Comparison of ENCODE assay signal across 9 cellular contexts in genomic region chr10:10911471-10911921, GRCh38.
DNase-seq lines count a peak whose midpoint lies in the region; ATAC-seq lines count a peak whose summit lies in the region.
"Had no signal": no experiment of that assay in that cellular context is flagged by ENCODE, and none has a peak within 500 bp of the region (broad histone marks: within the 10 kb centered on the region; RNA-seq: fewer than 3 reads in every experiment).

No MANE protein-coding gene starts in this region.

- H3K27me3 Mint-ChIP-seq in activated CD8-positive, alpha-beta T cell treated with anti-CD3 and anti-CD28 coated beads, Interleukin-2, amount 10 ng/mL, durations not matched to agents 7 days and 5 days (ENCODE audit: low read depth): peaks cover 15% of the 10 kb centered on the region

- H3K4me1 Mint-ChIP-seq in activated CD8-positive, alpha-beta T cell treated with anti-CD3 and anti-CD28 coated beads, Interleukin-2, amount 10 ng/mL, durations not matched to agents 7 days and 5 days (ENCODE audit: low read depth): no peaks in the 10 kb centered on the region

- H3K9me3 Mint-ChIP-seq in activated CD8-positive, alpha-beta T cell treated with anti-CD3 and anti-CD28 coated beads, Interleukin-2, amount 10 ng/mL, durations not matched to agents 7 days and 5 days (ENCODE audit: insufficient read depth): no peaks in the 10 kb centered on the region
- H3K9me3 Mint-ChIP-seq: effector memory CD8-positive, alpha-beta T cell had no signal

- H3K9ac ChIP-seq in mucosa of rectum (ENCODE audit: low read depth in 1 of 2, low read length in 2 of 2): no peak overlapping the region

- H3K36me3 ChIP-seq in mucosa of rectum (ENCODE audit: control insufficient read depth in 2 of 2, insufficient read depth in 2 of 2, low read length in 2 of 2) (no peaks in the 10 kb centered on the region), urinary bladder (ENCODE audit: insufficient read depth) (no peaks in the 10 kb centered on the region)

- ATAC-seq in esophagus mucosa: peak; percentile 98
- no peak for ATAC-seq in activated CD8-positive, alpha-beta T cell treated with anti-CD3 and anti-CD28 coated beads, Interleukin-2, amount 10 ng/mL, durations not matched to agents 7 days and 5 days
- ATAC-seq: effector memory CD8-positive, alpha-beta T cell had no signal

- H3K9me3 ChIP-seq in mucosa of rectum (ENCODE audit: control insufficient read depth in 2 of 2, low read length in 2 of 2): no peaks in the 10 kb centered on the region

- H3K27me3 ChIP-seq in mucosa of rectum (ENCODE audit: control insufficient read depth in 2 of 2, insufficient read depth in 2 of 2, low read length in 2 of 2): no peaks in the 10 kb centered on the region

- WGBS in urinary bladder: 20% methylated on average over 17 of the region's 17 CpGs

- DNase-seq in NOMO-1 (lab: John Stamatoyannopoulos, UW; ENCODE audit: unreplicated experiment in 2 of 2) (peak; percentile 65 to 89), NCI-H526 (lab: John Stamatoyannopoulos, UW) (no peak), NCI-H446 (lab: John Stamatoyannopoulos, UW) (no peak)
- DNase-seq in activated CD8-positive, alpha-beta T cell treated with anti-CD3 and anti-CD28 coated beads, Interleukin-2, amount 10 ng/mL, durations not matched to agents 7 days and 5 days: no peak
- DNase-seq: effector memory CD8-positive, alpha-beta T cell; OCI-M1 had no signal

- POLR2A ChIA-PET in activated CD8-positive, alpha-beta T cell treated with anti-CD3 and anti-CD28 coated beads, Interleukin-2, amount 10 ng/mL, durations not matched to agents 7 days and 5 days (lab: Charles Lee): no interaction called here

- no peaks in the 10 kb centered on the region for H3K36me3 Mint-ChIP-seq in activated CD8-positive, alpha-beta T cell treated with anti-CD3 and anti-CD28 coated beads, Interleukin-2, amount 10 ng/mL, durations not matched to agents 7 days and 5 days (ENCODE audit: low read depth)

- H3K27ac Mint-ChIP-seq in activated CD8-positive, alpha-beta T cell treated with anti-CD3 and anti-CD28 coated beads, Interleukin-2, amount 10 ng/mL, durations not matched to agents 7 days and 5 days: no peak overlapping the region
- H3K27ac Mint-ChIP-seq: effector memory CD8-positive, alpha-beta T cell had no signal

- H3K4me1 ChIP-seq in mucosa of rectum (ENCODE audit: control insufficient read depth in 2 of 2, insufficient read depth in 2 of 2, low read length in 2 of 2): peaks cover 0 to 2% of the 10 kb centered on the region in 2 donors
- no peaks in the 10 kb centered on the region for H3K4me1 ChIP-seq in urinary bladder (ENCODE audit: insufficient read depth)

- H3K4me3 ChIP-seq in mucosa of rectum (ENCODE audit: low read length in 2 of 2) (no peak overlapping the region), urinary bladder (ENCODE audit: low read depth, low read length) (peak overlapping the region; percentile 10)

- no peak overlapping the region for H3K4me3 Mint-ChIP-seq in activated CD8-positive, alpha-beta T cell treated with anti-CD3 and anti-CD28 coated beads, Interleukin-2, amount 10 ng/mL, durations not matched to agents 7 days and 5 days
- H3K4me3 Mint-ChIP-seq: effector memory CD8-positive, alpha-beta T cell had no signal

- H3K27ac ChIP-seq in mucosa of rectum (ENCODE audit: low read depth in 2 of 2, low read length in 2 of 2) (peak overlapping the region; percentile 32 to 50), urinary bladder (ENCODE audit: low read depth) (no peak overlapping the region)

- CTCF ChIA-PET in activated CD8-positive, alpha-beta T cell treated with anti-CD3 and anti-CD28 coated beads, Interleukin-2, amount 10 ng/mL, durations not matched to agents 7 days and 5 days (lab: Charles Lee): no interaction called here

Comparison
In these comparisons a context has a peak if more than half of its experiments do, and no peak if none do; other contexts are left out.
1. DNase-seq: peak in NOMO-1 (2 of 2); none in NCI-H526 (0 of 2), activated CD8-positive, alpha-beta T cell treated with anti-CD3 and anti-CD28 coated beads, Interleukin-2, amount 10 ng/mL, durations not matched to agents 7 days and 5 days (single experiment) and NCI-H446 (0 of 2).